28 cellular contexts compared by ENCODE assay signal in the genomic region with DNA sequence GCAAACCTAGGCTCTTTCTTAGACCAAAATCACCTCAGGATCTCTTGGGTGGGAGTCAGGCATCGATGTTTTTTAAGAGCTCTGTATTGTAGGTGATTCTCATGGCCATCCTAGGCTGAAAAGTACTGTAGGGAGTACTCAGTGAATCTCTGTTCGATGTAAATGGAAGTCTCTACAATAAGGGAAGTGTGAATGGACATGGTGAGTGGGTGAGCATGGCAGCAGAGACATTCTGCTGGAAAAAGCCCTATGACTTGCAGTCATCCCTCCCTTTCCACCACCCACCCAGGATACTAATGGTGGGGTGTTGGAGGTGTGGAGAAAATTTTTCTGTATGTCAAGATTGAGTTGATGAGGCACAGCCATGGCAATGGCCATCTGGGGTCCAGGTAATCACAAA.
"Had no signal": no experiment of that assay in that cellular context is flagged by ENCODE, and none has a peak within 500 bp of the region (broad histone marks: within the 10 kb centered on the region; RNA-seq: fewer than 3 reads in every experiment).

No MANE protein-coding gene starts in this region.

- H3K9me3 Mint-ChIP-seq: activated CD4-positive, alpha-beta memory T cell treated with anti-CD3 and anti-CD28 coated beads, Interleukin-2, amount 10 ng/mL, durations not matched to agents 7 days and 5 days; activated CD4-positive, alpha-beta T cell treated with anti-CD3 and anti-CD28 coated beads, Interleukin-2, amount 10 ng/mL, durations not matched to agents 7 days and 5 days; activated naive CD4-positive, alpha-beta T cell treated with anti-CD3 and anti-CD28 coated beads, Interleukin-2, amount 10 ng/mL, durations not matched to agents 7 days and 5 days; activated naive CD4-positive, alpha-beta T cell treated with anti-CD3 and anti-CD28 coated beads, Interleukin-2, amount 50 U/mL, for 72 hours; activated naive CD8-positive, alpha-beta T cell treated with anti-CD3 and anti-CD28 coated beads, Interleukin-2, amount 10 ng/mL, durations not matched to agents 7 days and 5 days; activated T-cell treated with anti-CD3 and anti-CD28 coated beads, Interleukin-2, amount 50 U/mL, for 24 hours; activated T-cell treated with anti-CD3 and anti-CD28 coated beads, Interleukin-2, amount 50 U/mL, for 72 hours; central memory CD8-positive, alpha-beta T cell; effector memory CD8-positive, alpha-beta T cell; T-helper 2 cell treated with Interferon-gamma antibody and Interleukin-4, amounts not matched to agents 5 μg/mL and 100 μg/mL, for 36 hours had no signal

- ATAC-seq: activated naive CD4-positive, alpha-beta T cell treated with anti-CD3 and anti-CD28 coated beads, Interleukin-2, amount 50 U/mL, for 72 hours; activated T-cell treated with anti-CD3 and anti-CD28 coated beads, Interleukin-2, amount 50 U/mL, for 72 hours; effector memory CD8-positive, alpha-beta T cell; foreskin keratinocyte; gastrocnemius medialis; heart left ventricle; T-helper 17 cell; WTC11 had no signal

- H3K4me3 Mint-ChIP-seq: activated CD4-positive, alpha-beta memory T cell treated with anti-CD3 and anti-CD28 coated beads, Interleukin-2, amount 10 ng/mL, durations not matched to agents 7 days and 5 days; activated CD4-positive, alpha-beta T cell treated with anti-CD3 and anti-CD28 coated beads, Interleukin-2, amount 10 ng/mL, durations not matched to agents 7 days and 5 days; activated naive CD4-positive, alpha-beta T cell treated with anti-CD3 and anti-CD28 coated beads, Interleukin-2, amount 10 ng/mL, durations not matched to agents 7 days and 5 days; activated naive CD8-positive, alpha-beta T cell treated with anti-CD3 and anti-CD28 coated beads, Interleukin-2, amount 10 ng/mL, durations not matched to agents 7 days and 5 days; activated T-cell treated with anti-CD3 and anti-CD28 coated beads, Interleukin-2, amount 50 U/mL, for 24 hours; activated T-cell treated with anti-CD3 and anti-CD28 coated beads, Interleukin-2, amount 50 U/mL, for 72 hours; central memory CD8-positive, alpha-beta T cell; effector memory CD8-positive, alpha-beta T cell; T-helper 17 cell; T-helper 2 cell treated with Interferon-gamma antibody and Interleukin-4, amounts not matched to agents 5 μg/mL and 100 μg/mL, for 36 hours; WTC11 had no signal

- H3K36me3 Mint-ChIP-seq: activated naive CD4-positive, alpha-beta T cell treated with anti-CD3 and anti-CD28 coated beads, Interleukin-2, amount 10 ng/mL, durations not matched to agents 7 days and 5 days; activated naive CD4-positive, alpha-beta T cell treated with anti-CD3 and anti-CD28 coated beads, Interleukin-2, amount 50 U/mL, for 72 hours; activated naive CD8-positive, alpha-beta T cell treated with anti-CD3 and anti-CD28 coated beads, Interleukin-2, amount 10 ng/mL, durations not matched to agents 7 days and 5 days; WTC11 had no signal

- H3K4me1 Mint-ChIP-seq: activated CD4-positive, alpha-beta memory T cell treated with anti-CD3 and anti-CD28 coated beads, Interleukin-2, amount 10 ng/mL, durations not matched to agents 7 days and 5 days; activated CD4-positive, alpha-beta T cell treated with anti-CD3 and anti-CD28 coated beads, Interleukin-2, amount 10 ng/mL, durations not matched to agents 7 days and 5 days; activated naive CD4-positive, alpha-beta T cell treated with anti-CD3 and anti-CD28 coated beads, Interleukin-2, amount 10 ng/mL, durations not matched to agents 7 days and 5 days; activated naive CD8-positive, alpha-beta T cell treated with anti-CD3 and anti-CD28 coated beads, Interleukin-2, amount 10 ng/mL, durations not matched to agents 7 days and 5 days; central memory CD8-positive, alpha-beta T cell; T-helper 17 cell had no signal

- DNase-seq: activated CD4-positive, alpha-beta memory T cell treated with anti-CD3 and anti-CD28 coated beads, Interleukin-2, amount 10 ng/mL, durations not matched to agents 7 days and 5 days; activated CD4-positive, alpha-beta T cell treated with anti-CD3 and anti-CD28 coated beads for 1 hour; activated CD4-positive, alpha-beta T cell treated with anti-CD3 and anti-CD28 coated beads for 4 hours; activated CD4-positive, alpha-beta T cell treated with anti-CD3 and anti-CD28 coated beads, Interleukin-2, amount 10 ng/mL, durations not matched to agents 7 days and 5 days; activated CD4-positive, alpha-beta T cell treated with anti-CD3 and anti-CD28 coated beads, Interleukin-2, amount 50 U/mL, for 4 hours; activated CD8-positive, alpha-beta memory T cell treated with anti-CD3 and anti-CD28 coated beads, Interleukin-2, amount 50 U/mL, for 48 hours; activated gamma-delta T cell; activated naive CD4-positive, alpha-beta T cell; activated naive CD4-positive, alpha-beta T cell treated with anti-CD3 and anti-CD28 coated beads, Interleukin-2, amount 10 ng/mL, durations not matched to agents 7 days and 5 days; activated naive CD8-positive, alpha-beta T cell treated with anti-CD3 and anti-CD28 coated beads, Interleukin-2, amount 10 ng/mL, durations not matched to agents 7 days and 5 days; activated T-cell treated with anti-CD3 and anti-CD28 coated beads for 4 hours; activated T-cell treated with anti-CD3 and anti-CD28 coated beads, Interleukin-2, amount 50 U/mL, for 24 hours; activated T-cell treated with anti-CD3 and anti-CD28 coated beads, Interleukin-2, amount 50 U/mL, for 72 hours; brain microvascular endothelial cell; dermis blood vessel endothelial cell; effector CD4-positive, alpha-beta T cell; effector memory CD8-positive, alpha-beta T cell; erythroblast; foreskin keratinocyte; gastrocnemius medialis; glutamatergic neuron; heart left ventricle; T-helper 17 cell; T1000 had no signal

- H3K27ac Mint-ChIP-seq: activated CD4-positive, alpha-beta memory T cell treated with anti-CD3 and anti-CD28 coated beads, Interleukin-2, amount 10 ng/mL, durations not matched to agents 7 days and 5 days; activated CD4-positive, alpha-beta T cell treated with anti-CD3 and anti-CD28 coated beads, Interleukin-2, amount 10 ng/mL, durations not matched to agents 7 days and 5 days; activated naive CD4-positive, alpha-beta T cell treated with anti-CD3 and anti-CD28 coated beads, Interleukin-2, amount 10 ng/mL, durations not matched to agents 7 days and 5 days; activated naive CD4-positive, alpha-beta T cell treated with anti-CD3 and anti-CD28 coated beads, Interleukin-2, amount 50 U/mL, for 72 hours; activated naive CD8-positive, alpha-beta T cell treated with anti-CD3 and anti-CD28 coated beads, Interleukin-2, amount 10 ng/mL, durations not matched to agents 7 days and 5 days; activated T-cell treated with anti-CD3 and anti-CD28 coated beads, Interleukin-2, amount 50 U/mL, for 24 hours; activated T-cell treated with anti-CD3 and anti-CD28 coated beads, Interleukin-2, amount 50 U/mL, for 72 hours; effector memory CD8-positive, alpha-beta T cell; T-helper 17 cell; T-helper 2 cell treated with Interferon-gamma antibody and Interleukin-4, amounts not matched to agents 5 μg/mL and 100 μg/mL, for 36 hours; WTC11 had no signal
